ENCODE assay signal across 1 cellular context in the genomic region with DNA sequence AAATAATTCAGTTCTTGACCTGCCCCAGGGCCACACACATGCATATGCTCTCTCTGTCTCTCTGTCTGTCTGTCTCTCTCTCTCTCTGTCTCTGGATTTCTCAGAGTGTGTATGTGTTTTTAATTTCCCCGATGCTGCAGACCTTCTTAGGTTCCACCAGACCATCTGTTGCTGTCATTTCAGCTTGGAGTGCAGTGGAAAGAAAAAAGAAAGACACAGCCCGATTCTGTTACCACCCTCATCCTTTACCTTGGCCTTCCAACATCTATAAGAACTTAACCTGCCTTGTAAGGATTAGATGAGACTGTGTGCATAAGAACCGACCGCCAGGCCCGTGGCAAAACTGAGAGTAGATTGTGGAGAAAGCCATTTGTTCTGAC.
TF ChIP-seq lines count a peak whose summit lies in the region.

No MANE protein-coding gene starts in this region.

TF ChIP-seq in PFSK-1, 5 proteins besides CTCF, POLR2A, EP300 and RAD21 (continued from another document):
- TF ChIP-seq TAF1 (IDR thresholded peaks at IDR 0.05; ENCODE audit: borderline replicate concordance, insufficient read depth, low read length): no peak; the same call in 1 of the 2 replicates
- TF ChIP-seq SIN3A (IDR thresholded peaks at IDR 0.05; ENCODE audit: borderline replicate concordance, insufficient read depth, low read length): no peak
- 0 out of 2 replicates have a peak, but pooled peaks have one; percentile 8 for TF ChIP-seq POLR2AphosphoS5 (IDR thresholded peaks at IDR 0.05; ENCODE audit: low read depth, low read length)
- TF ChIP-seq, protein P1, sequence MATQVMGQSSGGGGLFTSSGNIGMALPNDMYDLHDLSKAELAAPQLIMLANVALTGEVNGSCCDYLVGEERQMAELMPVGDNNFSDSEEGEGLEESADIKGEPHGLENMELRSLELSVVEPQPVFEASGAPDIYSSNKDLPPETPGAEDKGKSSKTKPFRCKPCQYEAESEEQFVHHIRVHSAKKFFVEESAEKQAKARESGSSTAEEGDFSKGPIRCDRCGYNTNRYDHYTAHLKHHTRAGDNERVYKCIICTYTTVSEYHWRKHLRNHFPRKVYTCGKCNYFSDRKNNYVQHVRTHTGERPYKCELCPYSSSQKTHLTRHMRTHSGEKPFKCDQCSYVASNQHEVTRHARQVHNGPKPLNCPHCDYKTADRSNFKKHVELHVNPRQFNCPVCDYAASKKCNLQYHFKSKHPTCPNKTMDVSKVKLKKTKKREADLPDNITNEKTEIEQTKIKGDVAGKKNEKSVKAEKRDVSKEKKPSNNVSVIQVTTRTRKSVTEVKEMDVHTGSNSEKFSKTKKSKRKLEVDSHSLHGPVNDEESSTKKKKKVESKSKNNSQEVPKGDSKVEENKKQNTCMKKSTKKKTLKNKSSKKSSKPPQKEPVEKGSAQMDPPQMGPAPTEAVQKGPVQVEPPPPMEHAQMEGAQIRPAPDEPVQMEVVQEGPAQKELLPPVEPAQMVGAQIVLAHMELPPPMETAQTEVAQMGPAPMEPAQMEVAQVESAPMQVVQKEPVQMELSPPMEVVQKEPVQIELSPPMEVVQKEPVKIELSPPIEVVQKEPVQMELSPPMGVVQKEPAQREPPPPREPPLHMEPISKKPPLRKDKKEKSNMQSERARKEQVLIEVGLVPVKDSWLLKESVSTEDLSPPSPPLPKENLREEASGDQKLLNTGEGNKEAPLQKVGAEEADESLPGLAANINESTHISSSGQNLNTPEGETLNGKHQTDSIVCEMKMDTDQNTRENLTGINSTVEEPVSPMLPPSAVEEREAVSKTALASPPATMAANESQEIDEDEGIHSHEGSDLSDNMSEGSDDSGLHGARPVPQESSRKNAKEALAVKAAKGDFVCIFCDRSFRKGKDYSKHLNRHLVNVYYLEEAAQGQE (IDR thresholded peaks at IDR 0.05; ENCODE audit: insufficient read depth in 1 of 2, low read depth in 2 of 2, low read length in 2 of 2): no peak
